Comparison of ENCODE assay signal across 8 cellular contexts in genomic region chr17:15263206-15263579, GRCh38. TPM values are rescaled to one million over a fixed set of nuclear protein-coding genes. Genes with fewer than 3 reads are reported as not detected.
DNase-seq lines count a peak whose midpoint lies in the region; ATAC-seq and TF ChIP-seq lines count a peak whose summit lies in the region.

No MANE protein-coding gene starts in this region.

- H2BK120ac ChIP-seq in H9 (ENCODE audit: low read depth, low read length, poor library complexity, severe bottlenecking), result no peak overlapping the region

- no peak overlapping the region for H3K23ac ChIP-seq in H9 (ENCODE audit: insufficient read length, low read depth, low read length)

- no peak overlapping the region for H3K56ac ChIP-seq in H9 (ENCODE audit: insufficient read length, low read depth, low read length)

- no peak overlapping the region for H2BK5ac ChIP-seq in H9 (ENCODE audit: insufficient read length, low read length)

- H4K5ac ChIP-seq in H9 (ENCODE audit: insufficient read length, low read depth, low read length), result no peak overlapping the region

- H2BK15ac ChIP-seq in H9 (ENCODE audit: low read depth, low read length), result no peak overlapping the region

- H3K79me2 ChIP-seq in H9 (ENCODE audit: insufficient read depth, low read length), result no peaks in the 10 kb centered on the region

- TF ChIP-seq POLR2A in breast epithelium (IDR thresholded peaks at IDR 0.05), result no peak

- H3K27ac ChIP-seq in H9 (ENCODE audit: insufficient read length, low read depth, low read length) (no peak overlapping the region), breast epithelium (peak overlapping the region; percentile 93 to 96), iPS-20b (ENCODE audit: low read length) (no peak overlapping the region), skeletal muscle tissue (ENCODE audit: low read depth, low read length) (peak overlapping the region; percentile 99)

- H2BK20ac ChIP-seq in H9 (ENCODE audit: low read depth, low read length, poor library complexity, severe bottlenecking), result no peak overlapping the region

- no peak overlapping the region for H4K91ac ChIP-seq in H9 (ENCODE audit: insufficient read length, low read depth, low read length)

- no peaks in the 10 kb centered on the region for H4K20me1 ChIP-seq in H9 (ENCODE audit: control insufficient read depth, insufficient read depth, insufficient read length)

- peaks cover 25% of the 10 kb centered on the region for H3K23me2 ChIP-seq in H9 (ENCODE audit: insufficient read length, low read depth, low read length, poor library complexity, severe bottlenecking)

- WGBS in H9 (ENCODE audit: extremely low coverage, insufficient read length, low lambda C conversion rate), result no CpG with 5 or more reads among the region's 17 CpGs

- H4K8ac ChIP-seq in H9 (replicated peaks; ENCODE audit: insufficient read length, low read depth, low read length), result no peak overlapping the region

- peaks cover 100% of the 10 kb centered on the region for H3K27me3 Mint-ChIP-seq in H9 (ENCODE audit: low read depth)

- no peak overlapping the region for H3K18ac ChIP-seq in H9 (ENCODE audit: insufficient read length, low read depth, low read length)

- TF ChIP-seq CTCF in H9 (conservative IDR thresholded peaks at IDR 0.05) (no peak), breast epithelium (IDR thresholded peaks at IDR 0.05) (no peak)

- peaks cover 46% of the 10 kb centered on the region for H3K27me3 ChIP-seq in H9 (ENCODE audit: insufficient read depth, low read length)
- no peaks in the 10 kb centered on the region for H3K27me3 ChIP-seq in breast epithelium
- H3K27me3 ChIP-seq in iPS-20b (ENCODE audit: insufficient read depth, low read length), result peaks cover 97% of the 10 kb centered on the region
- no peaks in the 10 kb centered on the region for H3K27me3 ChIP-seq in skeletal muscle tissue (ENCODE audit: control insufficient read depth in 3 of 3, insufficient read depth in 3 of 3, low read length in 3 of 3)

- DNase-seq in H9, result no peak
- peak; percentile 76 to 82 for DNase-seq in breast epithelium (ENCODE audit: low spot score in 2 of 2)
- DNase-seq in DMS53 (lab: John Stamatoyannopoulos, UW), result no peak
- DNase-seq in activated CD4-positive, alpha-beta T cell treated with anti-CD3 and anti-CD28 coated beads, Interleukin-2, amount 50 U/mL, for 4 hours, result no peak
- no peak for DNase-seq in NCI-H748 (lab: John Stamatoyannopoulos, UW; ENCODE audit: unreplicated experiment)

- peaks cover 22% of the 10 kb centered on the region in 2 experiments for H3K4me1 Mint-ChIP-seq in H9

- H3K9me3 Mint-ChIP-seq in H9, result no peaks in the 10 kb centered on the region; a peak in 1 of 5 replicates

- intact Hi-C loops in breast epithelium (cut with DNase I; ENCODE audit: low total_unique reads), result loop anchor here (5.0 kb wide), 1 partner anchor 239 kb away; no protein-coding TSS in a partner anchor

- H3K9ac ChIP-seq in H9 (ENCODE audit: extremely low read depth, insufficient read length, low read length), result no peak overlapping the region
- H3K9ac ChIP-seq in iPS-20b (ENCODE audit: low read depth, low read length), result peak overlapping the region; percentile 12; the same call in 1 of the 2 replicates
- peak overlapping the region; percentile 92 to 99 (median 95) for H3K9ac ChIP-seq in skeletal muscle tissue (ENCODE audit: low read depth in 1 of 3, low read length in 3 of 3)

- no peaks in the 10 kb centered on the region for H3K79me1 ChIP-seq in H9 (ENCODE audit: insufficient read depth, low read depth, low read length, poor library complexity, severe bottlenecking)

- no peaks in the 10 kb centered on the region for H3K36me3 ChIP-seq in breast epithelium
- no peaks in the 10 kb centered on the region for H3K36me3 ChIP-seq in iPS-20b (ENCODE audit: insufficient read depth, low read depth, low read length)
- peaks cover 12 to 19% (median 13%) of the 10 kb centered on the region in 3 donors for H3K36me3 ChIP-seq in skeletal muscle tissue (ENCODE audit: control insufficient read depth in 3 of 3, insufficient read depth in 3 of 3, low read length in 3 of 3)

- no peaks in the 10 kb centered on the region for H3K9me3 ChIP-seq in H9 (ENCODE audit: control insufficient read depth, low read depth, low read length)
- no peaks in the 10 kb centered on the region for H3K9me3 ChIP-seq in breast epithelium
- no peaks in the 10 kb centered on the region for H3K9me3 ChIP-seq in iPS-20b (ENCODE audit: insufficient read depth, low read depth, low read length)
- no peaks in the 10 kb centered on the region for H3K9me3 ChIP-seq in skeletal muscle tissue (ENCODE audit: control insufficient read depth in 3 of 3, low read length in 3 of 3)

- H3K14ac ChIP-seq in H9 (ENCODE audit: insufficient read depth, low read length), result no peak overlapping the region

- H3K4ac ChIP-seq in H9 (ENCODE audit: low read depth, low read length), result no peak overlapping the region

- H3K36me3 Mint-ChIP-seq in H9 (ENCODE audit: insufficient read depth in 1 of 3, low read depth in 3 of 3), result no peaks in the 10 kb centered on the region; a peak in 1 of 7 replicates

- H2AK5ac ChIP-seq in H9 (ENCODE audit: insufficient read length, low read length), result no peak overlapping the region

- H2AFZ ChIP-seq in H9 (ENCODE audit: low read length), result no peak overlapping the region

- ATAC-seq in HG02973 (IDR thresholded peaks at IDR 0.05; ENCODE audit: unreplicated experiment), result no peak

- H3K4me3 ChIP-seq in breast epithelium (peak overlapping the region; percentile 62 to 85 (median 72)), iPS-20b (ENCODE audit: low read length) (peak overlapping the region; percentile 79), skeletal muscle tissue (ENCODE audit: low read length in 3 of 3) (peak overlapping the region; percentile 95 to 98 (median 98))

- no peak overlapping the region for H3T11ph ChIP-seq in H9 (ENCODE audit: low read length)

- H3K27ac Mint-ChIP-seq in H9, result no peak overlapping the region

- H2BK12ac ChIP-seq in H9 (ENCODE audit: insufficient read length, low read depth, low read length), result no peak overlapping the region

- peak overlapping the region; percentile 71 for H3K4me2 ChIP-seq in H9 (ENCODE audit: insufficient read depth, insufficient read length, low read length)

- H3K4me3 Mint-ChIP-seq in H9, result peak overlapping the region; percentile 82 to 90

- no peaks in the 10 kb centered on the region for H3K4me1 ChIP-seq in H9 (ENCODE audit: insufficient read depth, low read length)
- peaks cover 0 to 8% of the 10 kb centered on the region in 2 donors for H3K4me1 ChIP-seq in breast epithelium
- H3K4me1 ChIP-seq in iPS-20b (ENCODE audit: insufficient read depth, low read length), result no peaks in the 10 kb centered on the region; the same call in 1 of the 2 replicates
- peaks cover 39 to 59% (median 46%) of the 10 kb centered on the region in 3 donors for H3K4me1 ChIP-seq in skeletal muscle tissue (ENCODE audit: control insufficient read depth in 3 of 3, insufficient read depth in 3 of 3, low read length in 3 of 3)

RNA-seq across cellular contexts. Expression of gene PMP22, which starts 1.9 kb away (rescaled TPM):
- total RNA-seq in H9 (2021) (0.83 and 1.5 TPM in 2 replicates), breast epithelium (100 to 1,000 TPM; 114 to 478 (median 152) TPM), skeletal muscle tissue (92.9 TPM)

Comparison
In these comparisons a context has a peak if more than half of its experiments do, and no peak if none do; other contexts are left out.
1. DNase-seq: peak in breast epithelium (2 of 2); none in H9 (single experiment), DMS53 (single experiment), activated CD4-positive, alpha-beta T cell treated with anti-CD3 and anti-CD28 coated beads, Interleukin-2, amount 50 U/mL, for 4 hours (0 of 2) and NCI-H748 (single experiment).
2. H3K27ac ChIP-seq: peak in breast epithelium (2 of 2) and skeletal muscle tissue (single experiment); none in H9 (single experiment) and iPS-20b (single experiment).
3. RNA of gene PMP22, which starts 1.9 kb away (total RNA-seq): 114 to 478 TPM in breast epithelium and 92.9 TPM in skeletal muscle tissue (single experiment); 0.83 to 1.5 TPM in H9; every median in the first group is over 10 times any median in the second.
4. Peak in every context shown above with its lines, with median percentiles within 50 percentile points of each other: H3K4me3 ChIP-seq.